ENCODE assay signal across 15 cellular contexts in the genomic region with DNA sequence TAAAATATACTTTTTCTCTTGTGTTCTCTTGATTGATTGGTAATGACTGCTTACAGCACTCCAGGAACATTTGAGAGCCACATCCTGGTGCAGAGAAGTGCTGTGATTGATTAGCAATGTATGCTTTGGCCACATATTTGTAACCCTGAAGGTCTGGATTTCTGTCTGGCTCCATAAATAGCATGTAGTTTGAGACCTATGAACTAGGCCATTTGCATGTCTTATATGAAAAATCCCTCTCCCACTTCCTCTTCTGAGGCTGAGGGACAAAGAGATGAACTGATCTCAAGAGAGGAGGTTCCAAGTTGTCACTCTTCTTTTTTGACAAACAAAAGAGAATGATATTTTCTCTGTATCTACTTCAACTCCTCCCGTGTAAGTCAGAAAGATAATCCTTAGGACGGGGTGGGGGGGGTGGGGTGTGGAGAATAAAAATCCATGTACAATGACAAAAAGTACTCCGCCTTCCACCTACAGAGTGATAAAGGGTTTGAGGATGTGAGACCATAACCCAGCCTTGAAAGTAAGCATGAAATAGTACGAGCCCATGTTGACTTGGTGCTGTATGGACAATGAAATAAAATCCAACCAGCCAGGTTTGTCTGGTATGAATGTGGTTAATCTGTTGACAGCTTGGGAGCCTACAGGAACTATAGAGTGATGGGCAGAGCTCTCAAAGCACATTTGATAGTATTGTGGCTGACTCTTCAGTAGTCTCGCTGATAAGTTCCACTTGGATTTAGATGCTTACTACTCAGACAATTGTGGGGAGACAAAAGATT. TPM values are rescaled to one million over a fixed set of nuclear protein-coding genes. Genes with fewer than 3 reads are reported as not detected.
DNase-seq lines count a peak whose midpoint lies in the region; ATAC-seq, FAIRE-seq and TF ChIP-seq lines count a peak whose summit lies in the region.
"Had no signal": no experiment of that assay in that cellular context is flagged by ENCODE, and none has a peak within 500 bp of the region (broad histone marks: within the 10 kb centered on the region; RNA-seq: fewer than 3 reads in every experiment).

No MANE protein-coding gene starts in this region.

- H3K27ac ChIP-seq in OCI-LY7 (ENCODE audit: low read depth, low read length, poor library complexity, severe bottlenecking), result peak overlapping the region; percentile 67
- no peak overlapping the region for H3K27ac ChIP-seq in A673 (ENCODE audit: low read depth, low read length, poor library complexity, severe bottlenecking)

- peak; percentile 78 for ATAC-seq in GM19395 (IDR thresholded peaks at IDR 0.05; ENCODE audit: unreplicated experiment)
- ATAC-seq in HG02938 (IDR thresholded peaks at IDR 0.05; ENCODE audit: unreplicated experiment), result peak; percentile 53

- peak overlapping the region; percentile 83 for H3K4me2 ChIP-seq in OCI-LY7 (ENCODE audit: low read length)

- intact Hi-C loops in OCI-LY7 (cut with micrococcal nuclease; ENCODE audit: unreplicated experiment) (no loop called here), A673 (cut with micrococcal nuclease; ENCODE audit: unreplicated experiment) (no loop called here)

- TF ChIP-seq CTCF in OCI-LY7 (conservative IDR thresholded peaks at IDR 0.05; ENCODE audit: low read length) (no peak), mesothelial cell of epicardium (IDR thresholded peaks at IDR 0.05; ENCODE audit: unreplicated experiment) (no peak), A673 (conservative IDR thresholded peaks at IDR 0.05; ENCODE audit: low read depth, low read length) (no peak)

- H3K9me3 Mint-ChIP-seq in activated CD4-positive, alpha-beta memory T cell treated with anti-CD3 and anti-CD28 coated beads, Interleukin-2, amount 10 ng/mL, durations not matched to agents 7 days and 5 days, result peaks cover 18% of the 10 kb centered on the region
- H3K9me3 Mint-ChIP-seq in mesothelial cell of epicardium, result peaks cover 3% of the 10 kb centered on the region

- TF ChIP-seq POLR2A in GM12891 (IDR thresholded peaks at IDR 0.05; ENCODE audit: low read depth, low read length), result no peak

- peaks cover 26% of the 10 kb centered on the region for H3K4me1 Mint-ChIP-seq in activated CD4-positive, alpha-beta memory T cell treated with anti-CD3 and anti-CD28 coated beads, Interleukin-2, amount 10 ng/mL, durations not matched to agents 7 days and 5 days
- H3K4me1 Mint-ChIP-seq in mesothelial cell of epicardium, result no peaks in the 10 kb centered on the region

- no peaks in the 10 kb centered on the region for H3K27me3 ChIP-seq in A673 (replicated peaks; ENCODE audit: insufficient read depth, low read depth, low read length, poor library complexity)

- H3K79me2 ChIP-seq in OCI-LY7 (ENCODE audit: insufficient read depth, low read depth, low read length), result no peaks in the 10 kb centered on the region

- H3K4me3 ChIP-seq in OCI-LY7 (ENCODE audit: low read depth, low read length, poor library complexity, severe bottlenecking) (peak overlapping the region; percentile 41), A673 (ENCODE audit: low read depth, low read length, poor library complexity, severe bottlenecking) (no peak overlapping the region)

- no peak overlapping the region for H3K4me3 Mint-ChIP-seq in activated CD4-positive, alpha-beta memory T cell treated with anti-CD3 and anti-CD28 coated beads, Interleukin-2, amount 10 ng/mL, durations not matched to agents 7 days and 5 days
- no peak overlapping the region for H3K4me3 Mint-ChIP-seq in mesothelial cell of epicardium
- H3K4me3 Mint-ChIP-seq: brain, CD14-positive monocyte had no signal

- H3K4me1 ChIP-seq in OCI-LY7 (ENCODE audit: insufficient read depth, low read length, poor library complexity, severe bottlenecking) (peaks cover 46% of the 10 kb centered on the region), A673 (ENCODE audit: insufficient read depth, low read length, poor library complexity, severe bottlenecking) (no peaks in the 10 kb centered on the region)

- H3K27ac Mint-ChIP-seq in activated CD4-positive, alpha-beta memory T cell treated with anti-CD3 and anti-CD28 coated beads, Interleukin-2, amount 10 ng/mL, durations not matched to agents 7 days and 5 days, result no peak overlapping the region
- H3K27ac Mint-ChIP-seq in mesothelial cell of epicardium, result no peak overlapping the region
- H3K27ac Mint-ChIP-seq: brain had no signal

- H3K9me2 ChIP-seq in OCI-LY7 (ENCODE audit: insufficient read depth, low read length), result no peaks in the 10 kb centered on the region

- DNase-seq in GM12891 (ENCODE audit: insufficient read length, low spot score) (no peak), OCI-LY7 (ENCODE audit: low spot score) (peak; percentile 77), mesothelial cell of epicardium (ENCODE audit: low spot score in 2 of 2, unreplicated experiment in 2 of 2) (no peak), A673 (ENCODE audit: low spot score) (no peak)
- no peak for DNase-seq in activated T-cell treated with anti-CD3 and anti-CD28 coated beads, Interleukin-2, amount 50 U/mL, for 1 hour
- DNase-seq in activated CD4-positive, alpha-beta memory T cell treated with anti-CD3 and anti-CD28 coated beads, Interleukin-2, amount 10 ng/mL, durations not matched to agents 7 days and 5 days, result no peak
- DNase-seq: activated CD8-positive, alpha-beta memory T cell treated with anti-CD3 and anti-CD28 coated beads, Interleukin-2, amount 50 U/mL, for 4 hours; kidney; NCI-H2227 treated with DMSO at 0.1 percent for 48 hours; stimulated activated CD4-positive, alpha-beta T cell treated with anti-CD3 and anti-CD28 coated beads, Interleukin-2, amount 100 ng/mL, for 48 hours; substantia nigra had no signal

- CTCF ChIA-PET in OCI-LY7 (lab: Charles Lee; ENCODE audit: unreplicated experiment), result interaction anchor here (0.5 to 1.6 kb wide), 2 partner anchors 12 to 77 kb away, joined by 3 to 7 read pairs; no protein-coding TSS in a partner anchor
- CTCF ChIA-PET in activated CD4-positive, alpha-beta memory T cell treated with anti-CD3 and anti-CD28 coated beads, Interleukin-2, amount 10 ng/mL, durations not matched to agents 7 days and 5 days (lab: Charles Lee), result no interaction called here
- CTCF ChIA-PET in A673 (lab: Charles Lee), result no interaction called here

- H4K20me1 ChIP-seq in OCI-LY7 (ENCODE audit: insufficient read depth, low read length), result no peaks in the 10 kb centered on the region

- FAIRE-seq in GM12891 (lab: Jason Lieb, UNC), result peak; percentile 75
- FAIRE-seq: kidney had no signal

- H3K36me3 ChIP-seq in OCI-LY7 (ENCODE audit: insufficient read depth, low read length), result no peaks in the 10 kb centered on the region
- no peaks in the 10 kb centered on the region for H3K36me3 ChIP-seq in A673 (ENCODE audit: insufficient read depth, low read length, poor library complexity, severe bottlenecking)

- peaks cover 31% of the 10 kb centered on the region for H3K36me3 Mint-ChIP-seq in activated CD4-positive, alpha-beta memory T cell treated with anti-CD3 and anti-CD28 coated beads, Interleukin-2, amount 10 ng/mL, durations not matched to agents 7 days and 5 days (ENCODE audit: low read depth)
- H3K36me3 Mint-ChIP-seq in mesothelial cell of epicardium, result no peaks in the 10 kb centered on the region
- H3K36me3 Mint-ChIP-seq: brain had no signal

- BruUV-seq in OCI-LY7 (replicated peaks; lab: Mats Ljungman, UMichigan) (no TSS peak), A673 (replicated peaks; lab: Mats Ljungman, UMichigan) (no TSS peak)

- peaks cover 13% of the 10 kb centered on the region for H3K27me3 Mint-ChIP-seq in activated CD4-positive, alpha-beta memory T cell treated with anti-CD3 and anti-CD28 coated beads, Interleukin-2, amount 10 ng/mL, durations not matched to agents 7 days and 5 days
- peaks cover 20% of the 10 kb centered on the region for H3K27me3 Mint-ChIP-seq in mesothelial cell of epicardium (ENCODE audit: low read depth)

- POLR2A ChIA-PET in OCI-LY7 (lab: Charles Lee) (interaction anchor here (0.6 to 3.4 kb wide), 12 partner anchors 8 to 65 kb away, joined by 3 to 22 read pairs (median 4); no protein-coding TSS in a partner anchor), A673 (lab: Charles Lee; ENCODE audit: low non-redundant PET) (no interaction called here)
- POLR2A ChIA-PET in activated CD4-positive, alpha-beta memory T cell treated with anti-CD3 and anti-CD28 coated beads, Interleukin-2, amount 10 ng/mL, durations not matched to agents 7 days and 5 days (lab: Charles Lee), result interaction anchor here (1.2 to 1.3 kb wide), 2 partner anchors 34 to 60 kb away, joined by 3 to 4 read pairs; no protein-coding TSS in a partner anchor

- H2AFZ ChIP-seq in OCI-LY7 (ENCODE audit: low read length), result peak overlapping the region; percentile 57; the same call in 1 of the 2 replicates

- no peaks in the 10 kb centered on the region for H3K9me3 ChIP-seq in OCI-LY7 (ENCODE audit: low read length)
- no peaks in the 10 kb centered on the region for H3K9me3 ChIP-seq in A673 (ENCODE audit: low read depth, low read length, poor library complexity, severe bottlenecking)

TF ChIP-seq in GM12891, 5 proteins besides CTCF, POLR2A, EP300 and RAD21:
- TF ChIP-seq POU2F2 (IDR thresholded peaks at IDR 0.05; ENCODE audit: low read depth, low read length) (peak; percentile 97), SPI1 (IDR thresholded peaks at IDR 0.05; ENCODE audit: low read depth, low read length) (peak; percentile 98), PAX5 (IDR thresholded peaks at IDR 0.05; ENCODE audit: insufficient read depth, low read length, severe bottlenecking) (no peak), TAF1 (IDR thresholded peaks at IDR 0.05; ENCODE audit: low read depth, low read length) (no peak)

RNA-seq across cellular contexts. Expression of gene CD44, which starts 49.1 kb away (rescaled TPM):
- polyA plus RNA-seq in GM12891 (2012; ENCODE audit: low read depth, missing spikeins), result 726 TPM
- total RNA-seq in OCI-LY7 (2014; rRNA removed; shearing (Covaris generic)), result not detected in 2 replicates
- 0.07 and 0.55 TPM in 2 replicates for total RNA-seq in OCI-LY7 (2022)
- 100 to 1,000 TPM; 634 to 645 TPM for total RNA-seq in activated CD4-positive, alpha-beta memory T cell treated with anti-CD3 and anti-CD28 coated beads, Interleukin-2, amount 10 ng/mL, durations not matched to agents 7 days and 5 days
- total RNA-seq in mesothelial cell of epicardium, result 1.7 to 2.9 TPM (median 1.9 TPM) in 3 replicates
- total RNA-seq in A673 (2021), result 13.1 and 15.9 TPM in 2 replicates

Comparison
In these comparisons a context has a peak if more than half of its experiments do, and no peak if none do; other contexts are left out.
1. RNA of gene CD44, which starts 49.1 kb away (total RNA-seq): 634 to 645 TPM in activated CD4-positive, alpha-beta memory T cell treated with anti-CD3 and anti-CD28 coated beads, Interleukin-2, amount 10 ng/mL, durations not matched to agents 7 days and 5 days; 13.1 to 15.9 TPM in A673, 1.7 to 2.9 TPM in mesothelial cell of epicardium and 0.07 to 0.55 TPM in OCI-LY7; every median in the first group is over 10 times any median in the second.